In the genomic region with DNA sequence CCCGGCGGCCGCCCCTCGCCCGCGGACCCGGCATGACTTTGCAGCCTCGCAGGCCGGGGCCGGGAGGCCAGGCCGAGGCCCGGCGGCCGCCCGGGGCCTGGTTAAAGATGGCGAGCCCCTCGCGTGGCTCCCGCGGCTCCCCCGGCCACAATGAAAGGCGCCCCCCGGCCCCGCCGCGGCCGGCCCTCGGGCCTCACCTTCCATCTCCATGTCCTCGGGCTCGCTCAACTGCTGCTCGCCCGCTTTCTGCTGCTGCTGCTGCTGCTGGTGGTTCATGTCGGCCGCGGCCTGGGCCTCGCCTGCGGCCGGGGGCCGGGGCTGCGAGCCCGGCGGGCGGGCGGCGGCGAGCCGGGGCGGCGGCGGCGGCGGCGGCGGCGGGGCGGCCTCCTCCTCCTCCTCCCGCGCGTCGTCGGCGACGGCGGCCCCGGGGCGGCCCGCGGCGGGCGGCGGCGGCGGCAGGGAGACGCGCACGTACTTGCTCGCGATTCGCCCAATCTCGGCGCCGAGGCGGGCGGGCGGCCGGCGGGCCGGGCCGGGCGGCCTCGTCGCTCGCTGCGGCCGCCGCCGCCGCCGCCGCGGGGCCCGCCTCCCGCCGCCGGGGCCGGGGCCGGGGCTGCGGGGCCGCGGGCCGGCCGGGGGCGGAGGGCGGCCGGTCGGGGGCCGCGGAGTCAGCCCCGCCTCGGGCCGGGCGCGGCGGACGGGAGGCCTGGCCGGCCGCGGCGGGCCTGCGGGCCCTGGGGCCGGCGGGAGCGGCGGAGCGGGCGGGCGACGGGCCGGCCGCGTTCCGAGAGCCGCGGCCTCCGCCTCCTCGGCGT, we compare ENCODE assay signal across 8 cellular contexts. TPM values are rescaled to one million over a fixed set of nuclear protein-coding genes. Genes with fewer than 3 reads are reported as not detected.
DNase-seq lines count a peak whose midpoint lies in the region; ATAC-seq, FAIRE-seq and TF ChIP-seq lines count a peak whose summit lies in the region.

No MANE protein-coding gene starts in this region.

- no peaks in the 10 kb centered on the region; the same call in 1 of the 2 replicates for H3K36me3 ChIP-seq in GM06990 (ENCODE audit: control insufficient read depth, insufficient read depth, low read length)
- no peaks in the 10 kb centered on the region for H3K36me3 ChIP-seq in small intestine (ENCODE audit: control insufficient read depth in 2 of 2, insufficient read depth in 2 of 2, low read length in 2 of 2)

- peak overlapping the region; percentile 86 for H3K4me3 ChIP-seq in GM06990 (replicated peaks; ENCODE audit: low read depth, low read length)
- H3K4me3 ChIP-seq in small intestine (ENCODE audit: low read depth in 1 of 2, low read length in 2 of 2): peak overlapping the region; percentile 89 to 90

- peak; percentile 7 for ATAC-seq in HG02885 (IDR thresholded peaks at IDR 0.05; ENCODE audit: poor library complexity, unreplicated experiment)

- FAIRE-seq in small intestine (lab: Jason Lieb, UNC): no peak

- POLR2A ChIA-PET in activated CD4-positive, alpha-beta memory T cell treated with anti-CD3 and anti-CD28 coated beads, Interleukin-2, amount 10 ng/mL, durations not matched to agents 7 days and 5 days (lab: Charles Lee): interaction anchor here (0.7 to 5.3 kb wide), 12 partner anchors 9 to 130 kb away, joined by 3 to 32 read pairs (median 4); partner anchors contain the start of genes CARHSP1 and HAPSTR1

- peaks cover 48% of the 10 kb centered on the region for H3K4me1 Mint-ChIP-seq in activated CD4-positive, alpha-beta memory T cell treated with anti-CD3 and anti-CD28 coated beads, Interleukin-2, amount 10 ng/mL, durations not matched to agents 7 days and 5 days

- peaks cover 6% of the 10 kb centered on the region for H3K27me3 Mint-ChIP-seq in activated CD4-positive, alpha-beta memory T cell treated with anti-CD3 and anti-CD28 coated beads, Interleukin-2, amount 10 ng/mL, durations not matched to agents 7 days and 5 days

- peak overlapping the region; percentile 52 for H3K4me3 Mint-ChIP-seq in activated CD4-positive, alpha-beta memory T cell treated with anti-CD3 and anti-CD28 coated beads, Interleukin-2, amount 10 ng/mL, durations not matched to agents 7 days and 5 days

- WGBS in small intestine, 3 donors: 0 to 1% (median 1%) methylated on average over 28 to 147 of the region's 147 CpGs

- peak overlapping the region; percentile 57 for H3K27ac Mint-ChIP-seq in activated CD4-positive, alpha-beta memory T cell treated with anti-CD3 and anti-CD28 coated beads, Interleukin-2, amount 10 ng/mL, durations not matched to agents 7 days and 5 days

- TF ChIP-seq CTCF in GM06990 (IDR thresholded peaks at IDR 0.05; ENCODE audit: insufficient read depth, low read length, poor library complexity, severe bottlenecking): no peak

- peak overlapping the region; percentile 83 to 89 for H3K27ac ChIP-seq in small intestine (ENCODE audit: low read depth in 1 of 2, low read length in 1 of 2)

- H3K9me3 Mint-ChIP-seq in activated CD4-positive, alpha-beta memory T cell treated with anti-CD3 and anti-CD28 coated beads, Interleukin-2, amount 10 ng/mL, durations not matched to agents 7 days and 5 days: no peaks in the 10 kb centered on the region

- H3K9me3 ChIP-seq in small intestine (ENCODE audit: control insufficient read depth, low read depth): no peaks in the 10 kb centered on the region

- no peak for DNase-seq in GM06990 (ENCODE audit: extremely low read depth, insufficient read length)
- DNase-seq in activated CD4-positive, alpha-beta memory T cell treated with anti-CD3 and anti-CD28 coated beads, Interleukin-2, amount 10 ng/mL, durations not matched to agents 7 days and 5 days: no peak
- peak; percentile 31 for DNase-seq in hepatic stellate cell (ENCODE audit: low spot score)
- DNase-seq in small intestine: no peak
- DNase-seq in NCI-H2196 treated with DMSO at 0.1 percent for 48 hours (lab: John Stamatoyannopoulos, UW; ENCODE audit: unreplicated experiment): no peak
- DNase-seq in midbrain (lab: John Stamatoyannopoulos, UW): no peak
- DNase-seq in kidney glomerular epithelial cell (lab: John Stamatoyannopoulos, UW): no peak

- H3K4me1 ChIP-seq in small intestine (ENCODE audit: control insufficient read depth in 2 of 2, insufficient read depth in 1 of 2, low read depth in 1 of 2, low read length in 1 of 2): peaks cover 10 to 21% of the 10 kb centered on the region in 2 donors

- peaks cover 12% of the 10 kb centered on the region for H3K36me3 Mint-ChIP-seq in activated CD4-positive, alpha-beta memory T cell treated with anti-CD3 and anti-CD28 coated beads, Interleukin-2, amount 10 ng/mL, durations not matched to agents 7 days and 5 days (ENCODE audit: low read depth)

- CTCF ChIA-PET in activated CD4-positive, alpha-beta memory T cell treated with anti-CD3 and anti-CD28 coated beads, Interleukin-2, amount 10 ng/mL, durations not matched to agents 7 days and 5 days (lab: Charles Lee): interaction anchor here (1.1 to 1.5 kb wide), 2 partner anchors 27 to 128 kb away, joined by 3 to 5 read pairs; partner anchors contain the start of gene HAPSTR1

- H3K27me3 ChIP-seq in GM06990 (replicated peaks; ENCODE audit: control insufficient read depth, insufficient read depth, low read length): no peaks in the 10 kb centered on the region
- no peaks in the 10 kb centered on the region for H3K27me3 ChIP-seq in small intestine (ENCODE audit: control insufficient read depth in 2 of 2, insufficient read depth in 2 of 2, low read length in 2 of 2)

RNA-seq across cellular contexts. Expression of gene USP7, which starts 0.5 kb away (rescaled TPM):
- 100 to 1,000 TPM; 162 to 166 TPM for total RNA-seq in activated CD4-positive, alpha-beta memory T cell treated with anti-CD3 and anti-CD28 coated beads, Interleukin-2, amount 10 ng/mL, durations not matched to agents 7 days and 5 days
- polyA plus RNA-seq in small intestine: 10 to 100 TPM; 31.6 to 39.6 (median 32.4) TPM
